Comparison of ENCODE assay signal across 8 cellular contexts in the genomic region with DNA sequence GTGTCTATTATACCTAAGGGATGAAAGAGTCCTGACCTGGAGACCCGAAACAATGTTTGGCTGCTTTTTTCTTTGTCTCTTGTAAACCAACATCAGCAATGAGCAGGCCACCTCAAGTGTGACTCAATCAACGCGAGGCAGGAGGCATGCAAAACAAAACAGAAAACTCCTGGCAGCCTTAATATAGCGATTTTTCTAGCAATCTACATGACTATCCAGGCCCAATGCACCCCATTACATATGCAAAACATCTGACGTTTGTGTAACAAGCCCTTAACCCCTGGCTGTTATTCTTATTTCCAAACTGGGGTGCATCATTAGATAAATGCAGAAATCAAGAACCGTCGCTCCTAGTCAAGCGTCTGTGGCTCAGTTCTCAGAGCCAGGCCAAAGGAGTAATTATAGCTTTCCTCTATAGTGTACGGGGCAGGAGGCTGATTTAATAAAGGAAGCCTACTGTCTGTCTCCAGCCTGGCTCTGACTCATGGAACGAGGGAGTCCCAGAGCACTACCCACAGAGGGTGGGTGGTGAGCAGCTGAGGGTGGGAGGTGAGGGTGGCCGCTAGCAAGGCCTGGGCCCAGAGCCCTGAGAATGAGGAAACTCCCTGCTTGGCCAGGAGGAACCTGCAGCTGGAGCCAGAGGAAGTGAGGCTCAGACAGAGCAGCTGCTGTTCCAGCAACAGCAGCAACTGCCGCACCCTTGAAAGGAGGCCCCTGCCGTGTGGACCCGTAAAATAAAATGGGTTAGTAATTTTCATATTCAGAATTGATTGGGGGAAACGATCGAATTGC. TPM values are rescaled to one million over a fixed set of nuclear protein-coding genes. Genes with fewer than 3 reads are reported as not detected.
DNase-seq lines count a peak whose midpoint lies in the region; ATAC-seq and TF ChIP-seq lines count a peak whose summit lies in the region.

No MANE protein-coding gene starts in this region.

- no peak overlapping the region for H3K23ac ChIP-seq in trophoblast cell (ENCODE audit: low read length)

- intact Hi-C loops in heart right ventricle (cut with DNase I) = loop anchor here in 5 of 10 donors (1.0 to 2.0 kb wide), 3 partner anchors 32 to 44 kb away; a partner anchor contains a TSS

- H3K9ac ChIP-seq in trophoblast cell (ENCODE audit: low read length) = peak overlapping the region; percentile 16

- 11 to 14% methylated on average over 16 of the region's 16 CpGs for WGBS in heart right ventricle, 2 donors
- WGBS in trophoblast cell (ENCODE audit: extremely low coverage, insufficient coverage, insufficient read length) = no CpG with 5 or more reads among the region's 16 CpGs

- peak overlapping the region; percentile 20 for H2BK12ac ChIP-seq in trophoblast cell (ENCODE audit: low read length)

- H3K27ac ChIP-seq in heart right ventricle (peak overlapping the region; percentile 86 to 99 (median 95)), trophoblast cell (ENCODE audit: low read depth, low read length) (peak overlapping the region; percentile 95)

- peak overlapping the region; percentile 91 for H3K27ac Mint-ChIP-seq in activated naive CD8-positive, alpha-beta T cell treated with anti-CD3 and anti-CD28 coated beads for 36 hours

- H3K9me3 Mint-ChIP-seq in activated naive CD8-positive, alpha-beta T cell treated with anti-CD3 and anti-CD28 coated beads for 36 hours = no peaks in the 10 kb centered on the region

- H3K4me1 ChIP-seq in heart right ventricle (peaks cover 23 to 82% (median 56%) of the 10 kb centered on the region in 9 donors), trophoblast cell (ENCODE audit: control insufficient read depth in 1 of 2, insufficient read depth in 2 of 2, low read length in 2 of 2) (peaks cover 12 to 19% of the 10 kb centered on the region in 2 experiments)

- H2AFZ ChIP-seq in trophoblast cell (ENCODE audit: insufficient read depth, low read length, poor library complexity) = no peak overlapping the region

- DNase-seq in DMS53 treated with DMSO at 0.1 percent for 48 hours (lab: John Stamatoyannopoulos, UW; ENCODE audit: unreplicated experiment) (peak; percentile 60), HT1080 (ENCODE audit: low read depth) (peak; percentile 94), SIG-M5 treated with dmso at 0.1 percent for 504 hours (lab: John Stamatoyannopoulos, UW; ENCODE audit: unreplicated experiment) (peak; percentile 87), heart right ventricle (peak; percentile 83 to 89), trophoblast cell (peak; percentile 66 to 85), 8988T (no peak)
- DNase-seq in activated naive CD8-positive, alpha-beta T cell treated with anti-CD3 and anti-CD28 coated beads for 36 hours = peak; percentile 63

- H4K91ac ChIP-seq in trophoblast cell (ENCODE audit: low read depth, low read length) = peak overlapping the region; percentile 38

- H3K4me3 ChIP-seq in heart right ventricle (peak overlapping the region in 9 of 10 donors; percentile 14 to 58 (median 46)), trophoblast cell (ENCODE audit: low read depth, low read length) (no peak overlapping the region)

- H4K8ac ChIP-seq in trophoblast cell (ENCODE audit: low read depth, low read length) = peak overlapping the region; percentile 57

- peak overlapping the region; percentile 16 for H3K14ac ChIP-seq in trophoblast cell (ENCODE audit: low read length)

- H3K4ac ChIP-seq in trophoblast cell (ENCODE audit: low read depth, low read length) = no peak overlapping the region

- TF ChIP-seq CTCF in heart right ventricle (IDR thresholded peaks at IDR 0.05) = no peak

- H2BK5ac ChIP-seq in trophoblast cell (ENCODE audit: low read depth, low read length, poor library complexity) = peak overlapping the region; percentile 53

- peak overlapping the region; percentile 59 for H2BK120ac ChIP-seq in trophoblast cell (ENCODE audit: insufficient read depth, low read length, poor library complexity)

- no peaks in the 10 kb centered on the region for H3K27me3 Mint-ChIP-seq in activated naive CD8-positive, alpha-beta T cell treated with anti-CD3 and anti-CD28 coated beads for 36 hours

- no peaks in the 10 kb centered on the region for H3K9me3 ChIP-seq in heart right ventricle
- no peaks in the 10 kb centered on the region for H3K9me3 ChIP-seq in trophoblast cell (ENCODE audit: insufficient read depth, low read depth, low read length)

- peak overlapping the region; percentile 56 for H3K4me2 ChIP-seq in trophoblast cell (ENCODE audit: low read length)

- no peak overlapping the region for H2AK5ac ChIP-seq in trophoblast cell (ENCODE audit: low read length)

- H4K12ac ChIP-seq in trophoblast cell (ENCODE audit: low read depth, low read length) = no peak overlapping the region

- H3K27me3 ChIP-seq in heart right ventricle = no peaks in the 10 kb centered on the region
- H3K27me3 ChIP-seq in trophoblast cell (ENCODE audit: insufficient read depth, low read length) = no peaks in the 10 kb centered on the region

- peaks cover 21% of the 10 kb centered on the region for H3K4me1 Mint-ChIP-seq in activated naive CD8-positive, alpha-beta T cell treated with anti-CD3 and anti-CD28 coated beads for 36 hours

- H3K4me3 Mint-ChIP-seq in activated naive CD8-positive, alpha-beta T cell treated with anti-CD3 and anti-CD28 coated beads for 36 hours = peak overlapping the region; percentile 84

- H3K18ac ChIP-seq in trophoblast cell (ENCODE audit: low read length) = peak overlapping the region; percentile 21

- peaks cover 2% of the 10 kb centered on the region for H3K79me2 ChIP-seq in trophoblast cell (ENCODE audit: control insufficient read depth, insufficient read depth, low read length, poor library complexity)

- H3K79me1 ChIP-seq in trophoblast cell (ENCODE audit: low read length) = peaks cover 16% of the 10 kb centered on the region

- H3K36me3 Mint-ChIP-seq in activated naive CD8-positive, alpha-beta T cell treated with anti-CD3 and anti-CD28 coated beads for 36 hours = no peaks in the 10 kb centered on the region

- no peaks in the 10 kb centered on the region for H3K36me3 ChIP-seq in heart right ventricle
- H3K36me3 ChIP-seq in trophoblast cell (ENCODE audit: control insufficient read depth in 1 of 2, insufficient read depth in 2 of 2, low read length in 2 of 2) = no peaks in the 10 kb centered on the region

- ATAC-seq in GM21390 (IDR thresholded peaks at IDR 0.05; ENCODE audit: unreplicated experiment) = peak; percentile 53
- ATAC-seq in heart right ventricle = peak; percentile 86 to 92 (median 87)

RNA-seq across cellular contexts. Expression of a gene that starts 43.9 kb away (rescaled TPM):
- total RNA-seq in HT1080 (2014; rRNA removed; shearing (Covaris generic)) = 14.6 and 20.5 TPM in 2 replicates
- polyA plus RNA-seq in HT1080 (2015; cell fraction: cytosol; rRNA removed) = 12.4 and 12.8 TPM in 2 replicates
- 37.2 and 40.9 TPM in 2 replicates for polyA plus RNA-seq in HT1080 (2015; cell fraction: nucleus; rRNA removed)
- 10 to 100 TPM; 12.7 to 14.0 TPM for total RNA-seq in activated naive CD8-positive, alpha-beta T cell treated with anti-CD3 and anti-CD28 coated beads for 36 hours
- 10 to 100 TPM; 39.6 to 58.4 (median 45.1) TPM for total RNA-seq in heart right ventricle
- polyA plus RNA-seq in heart right ventricle = 10 to 100 TPM in 1 of 2 donors, 1 to 10 TPM in 1; 7.0 to 15.7 TPM
- polyA plus RNA-seq in trophoblast cell (2013) = 16.0 and 18.3 TPM in 2 replicates

RNA-seq across cellular contexts. Expression of a gene that starts 46.0 kb away (rescaled TPM):
- total RNA-seq in HT1080 (2014; rRNA removed; shearing (Covaris generic)) = 3.7 and 4.2 TPM in 2 replicates
- polyA plus RNA-seq in HT1080 (2015; cell fraction: cytosol; rRNA removed) = 3.1 and 3.3 TPM in 2 replicates
- 4.0 and 4.5 TPM in 2 replicates for polyA plus RNA-seq in HT1080 (2015; cell fraction: nucleus; rRNA removed)
- under 1 TPM in 1 of 2 experiments, not detected in 1; 0.12 TPM for total RNA-seq in activated naive CD8-positive, alpha-beta T cell treated with anti-CD3 and anti-CD28 coated beads for 36 hours
- total RNA-seq in heart right ventricle = 1 to 10 TPM in 1 of 10 donors, under 1 TPM in 7, not detected in 2; 0.29 to 1.2 (median 0.51) TPM
- polyA plus RNA-seq in heart right ventricle = 1 to 10 TPM in 1 of 2 donors, under 1 TPM in 1; 0.17 to 1.5 TPM
- polyA plus RNA-seq in trophoblast cell (2013) = 0.68 and 0.71 TPM in 2 replicates
